Comparison of ENCODE assay signal across 8 cellular contexts in the genomic region with DNA sequence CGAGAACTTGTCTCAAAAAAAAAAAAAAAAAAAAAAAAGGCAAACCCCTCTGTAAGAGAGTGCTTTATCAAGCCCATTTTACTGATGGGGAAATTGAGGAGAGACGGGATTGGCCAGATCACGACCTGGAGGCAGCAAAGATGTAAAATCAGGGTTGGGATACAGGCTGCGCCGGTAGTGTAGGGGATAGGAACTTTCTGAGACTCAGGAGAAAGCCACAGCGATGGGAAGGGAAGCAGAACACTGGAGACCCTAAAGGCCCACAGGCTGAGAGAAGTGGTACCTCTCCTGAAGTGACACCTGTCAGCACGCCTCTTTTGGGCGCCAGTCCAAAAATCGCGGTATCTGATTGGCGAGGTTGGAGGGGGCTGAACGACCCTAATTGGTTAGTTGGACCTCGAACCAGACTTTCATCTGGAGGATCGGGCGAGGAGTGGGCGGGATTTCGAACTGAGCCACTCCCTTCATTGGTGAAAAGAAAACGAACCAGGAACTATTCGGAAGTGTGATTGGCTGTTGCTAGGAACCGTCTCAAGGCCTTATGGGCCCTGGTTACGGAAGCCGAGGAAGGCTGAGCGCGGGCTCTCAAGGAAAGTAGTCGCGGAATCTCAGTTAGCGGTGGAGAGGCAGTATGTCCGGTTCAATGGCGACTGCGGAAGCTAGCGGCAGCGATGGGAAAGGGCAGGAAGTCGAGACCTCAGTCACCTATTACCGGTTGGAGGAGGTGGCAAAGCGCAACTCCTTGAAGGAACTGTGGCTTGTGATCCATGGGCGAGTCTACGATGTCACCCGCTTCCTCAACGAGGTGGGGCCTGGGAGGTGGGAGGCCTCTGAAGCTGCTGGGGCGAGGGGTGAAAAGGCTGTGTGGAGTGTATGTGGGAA. TPM values are rescaled to one million over a fixed set of nuclear protein-coding genes. Genes with fewer than 3 reads are reported as not detected.
DNase-seq lines count a peak whose midpoint lies in the region; ATAC-seq lines count a peak whose summit lies in the region.

Gene CYB5B (plus strand): TSS at position 567 of the 882 bp plus-strand sequence. CDS start 65 bp downstream, at position 632.

- H3K9me3 ChIP-seq in BLaER1 treated with 17β-estradiol and CSF1 and Interleukin-3, amounts not matched to agents 10 nM and 100 nM (replicated peaks in 1 of 11) = peaks cover 20 to 34% (median 28%) of the 10 kb centered on the region in 11 experiments

- peaks cover 0 to 4% (median 0%) of the 10 kb centered on the region in 11 experiments; a peak in 6 of 22 replicates for H4K20me1 ChIP-seq in BLaER1 treated with 17β-estradiol and CSF1 and Interleukin-3, amounts not matched to agents 10 nM and 100 nM

- H3K27me3 Mint-ChIP-seq in dendritic cell treated with granulocyte-macrophage colony-stimulating factor and Interleukin-4, amounts not matched to agents 40 ng/mL and 50 ng/mL, for 4 days = no peaks in the 10 kb centered on the region

- H3K27ac ChIP-seq in BLaER1 treated with 17β-estradiol and CSF1 and Interleukin-3, amounts not matched to agents 10 nM and 100 nM = peak within 1 kb of the TSS; percentile 76 to 91 (median 83); a peak in 21 of 22 replicates

- H3K4me3 ChIP-seq in BLaER1 treated with 17β-estradiol and CSF1 and Interleukin-3, amounts not matched to agents 10 nM and 100 nM = peak within 1 kb of the TSS; percentile 73 to 86 (median 77)

- DNase-seq in NCI-H748 (lab: John Stamatoyannopoulos, UW; ENCODE audit: unreplicated experiment) (peak; percentile 98), left lobe of liver (ENCODE audit: low spot score) (peak; percentile 93)
- peak; percentile 95 for DNase-seq in activated CD4-positive, alpha-beta T cell treated with anti-CD3 and anti-CD28 coated beads, Interleukin-2, amount 50 U/mL, for 1 hour
- DNase-seq in stimulated activated CD4-positive, alpha-beta T cell treated with anti-CD3 and anti-CD28 coated beads, Interleukin-2, amount 100 ng/mL, for 4 hours (ENCODE audit: low read depth) = peak; percentile 94

- H3K27ac Mint-ChIP-seq in dendritic cell treated with granulocyte-macrophage colony-stimulating factor and Interleukin-4, amounts not matched to agents 40 ng/mL and 50 ng/mL, for 4 days = peak within 1 kb of the TSS; percentile 93

- H3K4me1 ChIP-seq in BLaER1 treated with 17β-estradiol and CSF1 and Interleukin-3, amounts not matched to agents 10 nM and 100 nM = peaks cover 10 to 29% (median 19%) of the 10 kb centered on the region in 10 experiments; a peak in 17 of 20 replicates

- H3K4me2 ChIP-seq in BLaER1 treated with 17β-estradiol and CSF1 and Interleukin-3, amounts not matched to agents 10 nM and 100 nM = peak within 1 kb of the TSS; percentile 73 to 96 (median 79)

- no peaks in the 10 kb centered on the region for H3K27me3 ChIP-seq in BLaER1 treated with 17β-estradiol and CSF1 and Interleukin-3, amounts not matched to agents 10 nM and 100 nM

- intact Hi-C loops in dendritic cell treated with granulocyte-macrophage colony-stimulating factor and Interleukin-4, amounts not matched to agents 40 ng/mL and 50 ng/mL, for 4 days (cut with micrococcal nuclease) = loop anchor here (1.0 kb wide), 1 partner anchor 22 kb away; no protein-coding TSS in a partner anchor

- peak within 1 kb of the TSS; percentile 81 to 91 (median 85) for H3K9ac ChIP-seq in BLaER1 treated with 17β-estradiol and CSF1 and Interleukin-3, amounts not matched to agents 10 nM and 100 nM

- peaks cover 13% of the 10 kb centered on the region for H3K9me3 Mint-ChIP-seq in dendritic cell treated with granulocyte-macrophage colony-stimulating factor and Interleukin-4, amounts not matched to agents 40 ng/mL and 50 ng/mL, for 4 days

- ATAC-seq in GM19351 (IDR thresholded peaks at IDR 0.05; ENCODE audit: unreplicated experiment) (peak; percentile 92), HG03521 (IDR thresholded peaks at IDR 0.05; ENCODE audit: unreplicated experiment) (peak; percentile 95), left lobe of liver (peak; percentile 96)

- peaks cover 41% of the 10 kb centered on the region for H3K36me3 Mint-ChIP-seq in dendritic cell treated with granulocyte-macrophage colony-stimulating factor and Interleukin-4, amounts not matched to agents 40 ng/mL and 50 ng/mL, for 4 days (ENCODE audit: low read depth)

- H3K4me1 Mint-ChIP-seq in dendritic cell treated with granulocyte-macrophage colony-stimulating factor and Interleukin-4, amounts not matched to agents 40 ng/mL and 50 ng/mL, for 4 days (ENCODE audit: low read depth) = peaks cover 36% of the 10 kb centered on the region

- H3K36me3 ChIP-seq in BLaER1 treated with 17β-estradiol and CSF1 and Interleukin-3, amounts not matched to agents 10 nM and 100 nM = peaks cover 26 to 34% (median 29%) of the 10 kb centered on the region in 11 experiments

- H3K4me3 Mint-ChIP-seq in dendritic cell treated with granulocyte-macrophage colony-stimulating factor and Interleukin-4, amounts not matched to agents 40 ng/mL and 50 ng/mL, for 4 days = peak within 1 kb of the TSS; percentile 99

RNA-seq across cellular contexts. Expression of gene CYB5B, which starts in this region (rescaled TPM):
- total RNA-seq in left lobe of liver = 27.1 TPM

Comparison
In these comparisons a context has a peak if more than half of its experiments do, and no peak if none do; other contexts are left out.
1. Peak in every context shown above with its lines: DNase-seq, ATAC-seq, H3K4me3 ChIP-seq and H3K27ac ChIP-seq.